8 cellular contexts compared by ENCODE assay signal in the genomic region with DNA sequence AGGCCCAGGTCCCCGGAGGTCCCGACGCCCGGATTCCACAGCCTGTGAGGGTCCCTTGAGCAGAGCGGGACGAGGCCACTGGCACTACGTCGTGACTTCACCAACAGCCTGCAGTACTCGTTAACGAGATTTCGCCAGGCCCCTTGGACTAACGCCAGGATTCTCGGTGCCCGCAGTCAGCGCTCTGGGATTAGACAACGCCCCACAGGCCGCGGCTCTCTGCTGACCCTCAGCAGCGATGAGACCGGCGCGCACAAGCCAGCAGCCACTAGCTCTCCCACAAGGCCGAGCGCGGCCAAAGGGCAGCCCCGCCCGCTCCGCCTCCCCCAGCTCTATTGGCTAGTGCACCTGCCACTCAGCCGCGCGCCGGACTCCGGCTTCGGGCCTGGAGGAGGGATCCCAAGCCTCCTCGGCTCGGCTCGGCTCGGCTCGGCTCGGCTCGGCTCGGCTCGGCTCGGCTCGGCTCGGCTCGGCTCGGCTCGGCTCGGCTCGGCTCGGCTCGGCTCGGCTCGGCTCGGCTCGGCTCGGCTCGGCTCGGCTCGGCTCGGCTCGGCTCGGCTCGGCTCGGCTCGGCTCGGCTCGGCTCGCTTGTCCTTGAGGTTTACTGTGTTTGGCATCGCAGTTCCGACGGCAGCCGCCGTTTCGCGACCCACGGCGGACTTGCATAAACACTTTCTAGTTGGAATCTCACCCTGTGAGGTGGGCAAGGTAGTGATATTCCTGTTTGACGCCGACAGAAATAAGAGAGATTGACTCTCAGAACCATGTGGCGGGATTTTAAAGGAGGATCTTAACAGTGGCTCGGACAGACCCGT.
DNase-seq lines count a peak whose midpoint lies in the region; ATAC-seq and TF ChIP-seq lines count a peak whose summit lies in the region.

No MANE protein-coding gene starts in this region.

- H3K27ac Mint-ChIP-seq in endothelial cell (ENCODE audit: unreplicated experiment) (peak overlapping the region; percentile 96), mesothelial cell of epicardium (peak overlapping the region; percentile 98)

- H3K4me3 Mint-ChIP-seq in endothelial cell (ENCODE audit: unreplicated experiment) (peak overlapping the region; percentile 91), mesothelial cell of epicardium (peak overlapping the region; percentile 85)

- H3K36me3 Mint-ChIP-seq in endothelial cell (ENCODE audit: low read depth, unreplicated experiment) (no peaks in the 10 kb centered on the region), mesothelial cell of epicardium (no peaks in the 10 kb centered on the region)

- H3K9me3 Mint-ChIP-seq in endothelial cell (ENCODE audit: unreplicated experiment) (no peaks in the 10 kb centered on the region), mesothelial cell of epicardium (no peaks in the 10 kb centered on the region)

- TF ChIP-seq CTCF in endothelial cell (IDR thresholded peaks at IDR 0.05; ENCODE audit: unreplicated experiment) (no peak), mesothelial cell of epicardium (IDR thresholded peaks at IDR 0.05; ENCODE audit: unreplicated experiment) (no peak)

- peak; percentile 90 for DNase-seq in COR-L47 (lab: John Stamatoyannopoulos, UW)
- DNase-seq in HT-29 (ENCODE audit: low spot score): peak; percentile 100
- peak; percentile 88 for DNase-seq in NOMO-1 treated with DMSO at 0.1 percent for 48 hours (lab: John Stamatoyannopoulos, UW; ENCODE audit: unreplicated experiment)
- DNase-seq in activated CD8-positive, alpha-beta memory T cell treated with anti-CD3 and anti-CD28 coated beads, Interleukin-2, amount 50 U/mL, for 4 hours: peak; percentile 93
- DNase-seq in endothelial cell (ENCODE audit: low spot score): peak; percentile 100
- DNase-seq in mesothelial cell of epicardium (ENCODE audit: low spot score in 2 of 2, unreplicated experiment in 2 of 2): peak; percentile 91 to 99
- DNase-seq in stimulated activated CD8-positive, alpha-beta memory T cell treated with anti-CD3 and anti-CD28 coated beads, Interleukin-15, amount 100 ng/mL, for 48 hours (ENCODE audit: low read depth in 2 of 2): peak; percentile 91 to 93

- H3K27me3 Mint-ChIP-seq in endothelial cell (ENCODE audit: unreplicated experiment) (peaks cover 6% of the 10 kb centered on the region), mesothelial cell of epicardium (ENCODE audit: low read depth) (peaks cover 9% of the 10 kb centered on the region)

- peak; percentile 100 for ATAC-seq in GM21360 (IDR thresholded peaks at IDR 0.05; ENCODE audit: unreplicated experiment)

- H3K4me1 Mint-ChIP-seq in endothelial cell (ENCODE audit: unreplicated experiment) (peaks cover 14% of the 10 kb centered on the region), mesothelial cell of epicardium (peaks cover 13% of the 10 kb centered on the region)

Comparison
In these comparisons a context has a peak if more than half of its experiments do, and no peak if none do; other contexts are left out.
1. Peak in every context shown above with its lines: DNase-seq and ATAC-seq.